29 cellular contexts compared by ENCODE assay signal in genomic region chr15:88956263-88956662, GRCh38.
"Had no signal": no experiment of that assay in that cellular context is flagged by ENCODE, and none has a peak within 500 bp of the region (broad histone marks: within the 10 kb centered on the region; RNA-seq: fewer than 3 reads in every experiment).

No MANE protein-coding gene starts in this region.

- DNase-seq: hypothalamus; immature natural killer cell; kidney; left colon; left lung; mesendoderm; naive B cell; natural killer cell; nephron progenitor cell; ovary; stimulated activated CD4-positive, alpha-beta T cell treated with anti-CD3 and anti-CD28 coated beads, Interleukin-12 subunit alpha, Interleukin-12 subunit beta, amount 100 ng/mL, for 4 hours; stimulated activated CD4-positive, alpha-beta T cell treated with anti-CD3 and anti-CD28 coated beads, Interleukin-15, amount 100 ng/mL, for 24 hours; stimulated activated CD4-positive, alpha-beta T cell treated with anti-CD3 and anti-CD28 coated beads, Interleukin-2, amount 100 ng/mL, for 24 hours; stimulated activated CD4-positive, alpha-beta T cell treated with anti-CD3 and anti-CD28 coated beads, Interleukin-4, amount 100 ng/mL, for 1 hour; stimulated activated naive B cell treated with anti-CD40 and anti-IgM and Interleukin-4, amounts not matched to agents 10 μg/mL and 1 μg/mL and 100 μg/mL, for 72 hours; stimulated activated naive CD8-positive, alpha-beta T cell treated with anti-CD3 and anti-CD28 coated beads, Interleukin-15, Interleukin-2, amounts not matched to agents 100 U/mL and 50 U/mL, for 24 hours; stomach; testis; thyroid gland; transverse colon; upper lobe of left lung had no signal

- H3K27ac ChIP-seq: left lung, ovary, right atrium auricular region, skin epidermis, stomach, testis, thyroid gland, transverse colon, upper lobe of left lung, vagina had no signal

- H3K4me1 ChIP-seq: left lung, stomach, testis, transverse colon, upper lobe of left lung, vagina had no signal

- H3K27me3 ChIP-seq: left lung, ovary, right atrium auricular region, stomach, testis, thyroid gland, transverse colon, upper lobe of left lung, vagina had no signal

- H3K4me1 Mint-ChIP-seq: immature natural killer cell; mesothelial cell of epicardium; naive B cell; natural killer cell; stimulated activated naive B cell treated with anti-CD40 and anti-IgM and Interleukin-4, amounts not matched to agents 10 μg/mL and 1 μg/mL and 100 μg/mL, for 72 hours had no signal

- H3K36me3 ChIP-seq: left lung, ovary, right atrium auricular region, stomach, thyroid gland, transverse colon, upper lobe of left lung, vagina had no signal

- H3K4me3 ChIP-seq: left lung, lung, ovary, right atrium auricular region, skin epidermis, stomach, testis, thyroid gland, transverse colon, upper lobe of left lung, vagina had no signal

- H3K9me3 ChIP-seq: left lung, ovary, right atrium auricular region, stomach, testis, thyroid gland, transverse colon, upper lobe of left lung, vagina had no signal

- H3K36me3 Mint-ChIP-seq: immature natural killer cell; mesothelial cell of epicardium; natural killer cell; stimulated activated naive B cell treated with anti-CD40 and anti-IgM and Interleukin-4, amounts not matched to agents 10 μg/mL and 1 μg/mL and 100 μg/mL, for 72 hours had no signal

- H3K27ac Mint-ChIP-seq: immature natural killer cell; mesothelial cell of epicardium; natural killer cell; progenitor cell of endocrine pancreas; stimulated activated naive B cell treated with anti-CD40 and anti-IgM and Interleukin-4, amounts not matched to agents 10 μg/mL and 1 μg/mL and 100 μg/mL, for 72 hours had no signal

- ATAC-seq: left colon; left lung; natural killer cell; sciatic nerve; stimulated activated naive B cell treated with anti-CD40 and anti-IgM and Interleukin-4, amounts not matched to agents 10 μg/mL and 1 μg/mL and 100 μg/mL, for 72 hours; stimulated activated naive CD8-positive, alpha-beta T cell treated with anti-CD3 and anti-CD28 coated beads, Interleukin-15, Interleukin-2, amounts not matched to agents 100 U/mL and 50 U/mL, for 24 hours had no signal

- H3K9me3 Mint-ChIP-seq: immature natural killer cell, natural killer cell had no signal

- FAIRE-seq: islet of Langerhans, kidney had no signal

- H3K4me3 Mint-ChIP-seq: immature natural killer cell; mesothelial cell of epicardium; naive B cell; natural killer cell; nephron progenitor cell; stimulated activated naive B cell treated with anti-CD40 and anti-IgM and Interleukin-4, amounts not matched to agents 10 μg/mL and 1 μg/mL and 100 μg/mL, for 72 hours had no signal
